ENCODE assay signal across 21 cellular contexts in genomic region chr2:158754303-158754611, GRCh38. TPM values are rescaled to one million over a fixed set of nuclear protein-coding genes. Genes with fewer than 3 reads are reported as not detected.
DNase-seq lines count a peak whose midpoint lies in the region; ATAC-seq, FAIRE-seq and TF ChIP-seq lines count a peak whose summit lies in the region.
"Had no signal": no experiment of that assay in that cellular context is flagged by ENCODE, and none has a peak within 500 bp of the region (broad histone marks: within the 10 kb centered on the region; RNA-seq: fewer than 3 reads in every experiment).

No MANE protein-coding gene starts in this region.

- no peak for TF ChIP-seq RAD21 in A549 (conservative IDR thresholded peaks at IDR 0.05 in 1 of 2, IDR thresholded peaks at IDR 0.05 in 1 of 2)

- no peaks in the 10 kb centered on the region for H3K36me3 Mint-ChIP-seq in glutamatergic neuron (ENCODE audit: unreplicated experiment)
- H3K36me3 Mint-ChIP-seq in stimulated activated effector memory CD8-positive, alpha-beta T cell treated with anti-CD3 and anti-CD28 coated beads, Interleukin-12 subunit alpha, Interleukin-12 subunit beta, amount 100 ng/mL, for 72 hours: no peaks in the 10 kb centered on the region
- H3K36me3 Mint-ChIP-seq: stimulated activated memory B cell treated with anti-CD40 and anti-IgM and Interleukin-4, amounts not matched to agents 10 μg/mL and 1 μg/mL and 100 μg/mL, for 72 hours had no signal

- ATAC-seq in A549 (peak; percentile 7 to 60; a peak in 3 of 6 replicates), GM21576 (IDR thresholded peaks at IDR 0.05; ENCODE audit: unreplicated experiment) (peak; percentile 11), HG03354 (IDR thresholded peaks at IDR 0.05; ENCODE audit: poor library complexity, severe bottlenecking, unreplicated experiment) (no peak)
- ATAC-seq in stimulated activated effector memory CD8-positive, alpha-beta T cell treated with anti-CD3 and anti-CD28 coated beads, Interleukin-12 subunit alpha, Interleukin-12 subunit beta, amount 100 ng/mL, for 72 hours: no peak
- ATAC-seq: stimulated activated memory B cell treated with anti-CD40 and anti-IgM and Interleukin-4, amounts not matched to agents 10 μg/mL and 1 μg/mL and 100 μg/mL, for 72 hours had no signal

- no peaks in the 10 kb centered on the region for H3K4me1 ChIP-seq in A549

- CTCF ChIA-PET in A549 (lab: Yijun Ruan, JAX): interaction anchor here (0.6 to 12.9 kb wide), 40 partner anchors 8 to 1452 kb away, joined by 3 to 254 read pairs (median 4); no protein-coding TSS in a partner anchor

- FAIRE-seq in A549 (lab: Jason Lieb, UNC): no peak
- FAIRE-seq: A204.1, colon, RCC 7860 had no signal

- DNase-seq in A549 (ENCODE audit: low read depth in 1 of 2, low spot score in 1 of 2) (no peak), NCI-H69 (lab: John Stamatoyannopoulos, UW) (peak; percentile 29), glutamatergic neuron (no peak), NCI-H526 treated with DMSO at 0.1 percent for 48 hours (lab: John Stamatoyannopoulos, UW) (no peak), NCI-H1436 (lab: John Stamatoyannopoulos, UW) (no peak)
- DNase-seq in stimulated activated effector memory CD8-positive, alpha-beta T cell treated with anti-CD3 and anti-CD28 coated beads, Interleukin-12 subunit alpha, Interleukin-12 subunit beta, amount 100 ng/mL, for 72 hours (ENCODE audit: low spot score in 2 of 2): no peak
- DNase-seq: activated CD8-positive, alpha-beta memory T cell treated with anti-CD3 and anti-CD28 coated beads for 24 hours had no signal

- TF ChIP-seq CTCF in A549 (IDR thresholded peaks at IDR 0.05): no peak; the same call in 2 of the 3 replicates
- TF ChIP-seq CTCF in glutamatergic neuron (IDR thresholded peaks at IDR 0.05; ENCODE audit: partially characterized antibody, unreplicated experiment): peak; percentile 35

- WGBS in A549 (ENCODE audit: missing lambda C conversion rate): 45% methylated on average over 4 of the region's 4 CpGs

- peaks cover 6% of the 10 kb centered on the region for H3K27me3 Mint-ChIP-seq in glutamatergic neuron (ENCODE audit: unreplicated experiment)

- H3K9me3 Mint-ChIP-seq in glutamatergic neuron (ENCODE audit: unreplicated experiment): no peaks in the 10 kb centered on the region
- H3K9me3 Mint-ChIP-seq in stimulated activated effector memory CD8-positive, alpha-beta T cell treated with anti-CD3 and anti-CD28 coated beads, Interleukin-12 subunit alpha, Interleukin-12 subunit beta, amount 100 ng/mL, for 72 hours: no peaks in the 10 kb centered on the region
- H3K9me3 Mint-ChIP-seq: activated T-helper 2 cell treated with anti-CD3 and anti-CD28 coated beads, Interferon-gamma antibody, Interleukin-2, Interleukin-4, amounts not matched to agents 10 μg/mL and 5 μg/mL and 100 μg/mL, durations not matched to agents 14 hours and 24 hours and 36 hours; CD4-positive, alpha-beta T cell; GM23338; stimulated activated memory B cell treated with anti-CD40 and anti-IgM and Interleukin-4, amounts not matched to agents 10 μg/mL and 1 μg/mL and 100 μg/mL, for 72 hours had no signal

- H3K27ac ChIP-seq in A549: no peak overlapping the region
- H3K27ac ChIP-seq: transverse colon had no signal

- H3K9me3 ChIP-seq in A549: no peaks in the 10 kb centered on the region
- H3K9me3 ChIP-seq: left ventricle myocardium inferior, transverse colon had no signal

- no peak for TF ChIP-seq EP300 in A549 (IDR thresholded peaks at IDR 0.05)

- POLR2A ChIA-PET in A549 (lab: Yijun Ruan, JAX): no interaction called here

- peaks cover 11% of the 10 kb centered on the region for H3K4me1 Mint-ChIP-seq in glutamatergic neuron (ENCODE audit: low read depth, unreplicated experiment)
- no peaks in the 10 kb centered on the region for H3K4me1 Mint-ChIP-seq in stimulated activated effector memory CD8-positive, alpha-beta T cell treated with anti-CD3 and anti-CD28 coated beads, Interleukin-12 subunit alpha, Interleukin-12 subunit beta, amount 100 ng/mL, for 72 hours
- H3K4me1 Mint-ChIP-seq: stimulated activated memory B cell treated with anti-CD40 and anti-IgM and Interleukin-4, amounts not matched to agents 10 μg/mL and 1 μg/mL and 100 μg/mL, for 72 hours had no signal

- H3K4me3 Mint-ChIP-seq in glutamatergic neuron (ENCODE audit: unreplicated experiment): no peak overlapping the region
- H3K4me3 Mint-ChIP-seq in stimulated activated effector memory CD8-positive, alpha-beta T cell treated with anti-CD3 and anti-CD28 coated beads, Interleukin-12 subunit alpha, Interleukin-12 subunit beta, amount 100 ng/mL, for 72 hours: no peak overlapping the region
- H3K4me3 Mint-ChIP-seq: CD4-positive, alpha-beta T cell; stimulated activated memory B cell treated with anti-CD40 and anti-IgM and Interleukin-4, amounts not matched to agents 10 μg/mL and 1 μg/mL and 100 μg/mL, for 72 hours had no signal

- no peak for TF ChIP-seq POLR2A in A549 (IDR thresholded peaks at IDR 0.05; ENCODE audit: low read length)

- H3K4me3 ChIP-seq in A549: no peak overlapping the region

- H3K4me2 ChIP-seq in A549: no peak overlapping the region

- no peak overlapping the region for H3K27ac Mint-ChIP-seq in glutamatergic neuron (ENCODE audit: unreplicated experiment)
- H3K27ac Mint-ChIP-seq in stimulated activated effector memory CD8-positive, alpha-beta T cell treated with anti-CD3 and anti-CD28 coated beads, Interleukin-12 subunit alpha, Interleukin-12 subunit beta, amount 100 ng/mL, for 72 hours: no peak overlapping the region
- H3K27ac Mint-ChIP-seq: activated T-helper 2 cell treated with anti-CD3 and anti-CD28 coated beads, Interferon-gamma antibody, Interleukin-2, Interleukin-4, amounts not matched to agents 10 μg/mL and 5 μg/mL and 100 μg/mL, durations not matched to agents 14 hours and 24 hours and 36 hours; CD4-positive, alpha-beta T cell; GM23338; progenitor cell of endocrine pancreas; stimulated activated memory B cell treated with anti-CD40 and anti-IgM and Interleukin-4, amounts not matched to agents 10 μg/mL and 1 μg/mL and 100 μg/mL, for 72 hours had no signal

TF ChIP-seq in A549, 52 proteins besides CTCF, POLR2A, EP300 and RAD21:
- TF ChIP-seq HES2 (IDR thresholded peaks at IDR 0.05): no peak
- no peak for TF ChIP-seq E2F6 (IDR thresholded peaks at IDR 0.05; ENCODE audit: borderline replicate concordance, low read depth)
- TF ChIP-seq HOXB13 (CRISPR knock-in tag; IDR thresholded peaks at IDR 0.05; ENCODE audit: low read depth): no peak
- TF ChIP-seq KDM5A (IDR thresholded peaks at IDR 0.05): no peak
- TF ChIP-seq BHLHE40 (IDR thresholded peaks at IDR 0.05; ENCODE audit: low read depth, low read length): no peak
- no peak for TF ChIP-seq CBX2 (IDR thresholded peaks at IDR 0.05; ENCODE audit: borderline replicate concordance, low read depth)
- no peak for TF ChIP-seq CBX8 (IDR thresholded peaks at IDR 0.05)

RNA-seq across cellular contexts. Expression of gene DAPL1, which starts 40.9 kb away (rescaled TPM):
- polyA plus RNA-seq in A549 (2011; rRNA removed) (not detected in 2 replicates), A549 (2017; fragmentation: RNase III; extraction: RNeasy Plus Mini Kit Qiagen cat#74134 plus additional on column Dnase treatment) (not detected in 3 replicates)
- polyA plus RNA-seq in A549 (2012; cell fraction: cytosol; rRNA removed): not detected in 2 replicates
- not detected in 2 replicates for polyA plus RNA-seq in A549 (2012; cell fraction: nucleus; rRNA removed)
- polyA minus RNA-seq in A549 (2011; rRNA and poly(A)+ RNA removed): not detected in 2 replicates
- not detected for total RNA-seq in glutamatergic neuron (ENCODE audit: unreplicated experiment)
- total RNA-seq: activated T-helper 2 cell treated with anti-CD3 and anti-CD28 coated beads, Interferon-gamma antibody, Interleukin-2, Interleukin-4, amounts not matched to agents 10 μg/mL and 5 μg/mL and 100 μg/mL, durations not matched to agents 14 hours and 24 hours and 36 hours; CD4-positive, alpha-beta T cell; frontal cortex; GM23338; left ventricle myocardium inferior; myocyte; progenitor cell of endocrine pancreas; transverse colon had no signal
- polyA plus RNA-seq: GM23338 had no signal

Comparison
In these comparisons a context has a peak if more than half of its experiments do, and no peak if none do; other contexts are left out.
1. ATAC-seq: peak in A549 (2 of 2) and GM21576 (single experiment); none in stimulated activated effector memory CD8-positive, alpha-beta T cell treated with anti-CD3 and anti-CD28 coated beads, Interleukin-12 subunit alpha, Interleukin-12 subunit beta, amount 100 ng/mL, for 72 hours (single experiment) and HG03354 (single experiment).